Comparison of ENCODE assay signal across 10 cellular contexts in genomic region chr6:32046450-32047083, GRCh38. TPM values are rescaled to one million over a fixed set of nuclear protein-coding genes. Genes with fewer than 3 reads are reported as not detected.
DNase-seq lines count a peak whose midpoint lies in the region; ATAC-seq and TF ChIP-seq lines count a peak whose summit lies in the region.
"Had no signal": no experiment of that assay in that cellular context is flagged by ENCODE, and none has a peak within 500 bp of the region (broad histone marks: within the 10 kb centered on the region; RNA-seq: fewer than 3 reads in every experiment).

No MANE protein-coding gene starts in this region.

- H3K27ac ChIP-seq in lung (ENCODE audit: low read depth in 1 of 2, low read length in 1 of 2): peak overlapping the region; percentile 4
- H3K27ac ChIP-seq: cardiac muscle cell had no signal

- peak; percentile 37 for ATAC-seq in Right ventricle myocardium inferior
- no peak for ATAC-seq in lung (ENCODE audit: insufficient read depth, low FRiP score)
- ATAC-seq in GM21576 (IDR thresholded peaks at IDR 0.05; ENCODE audit: unreplicated experiment): no peak
- ATAC-seq in GM21786 (IDR thresholded peaks at IDR 0.05; ENCODE audit: unreplicated experiment): no peak

- no peaks in the 10 kb centered on the region for H3K27me3 ChIP-seq in lung (ENCODE audit: control insufficient read depth, insufficient read depth)
- H3K27me3 ChIP-seq: cardiac muscle cell had no signal

- DNase-seq in Right ventricle myocardium inferior (ENCODE audit: missing footprints) (peak; percentile 75), cardiac septum (ENCODE audit: low spot score) (no peak), chondrocyte (ENCODE audit: low spot score) (peak; percentile 88), lung (ENCODE audit: low spot score) (no peak), NCI-H2107 (lab: John Stamatoyannopoulos, UW) (no peak)
- no peak for DNase-seq in activated CD4-positive, alpha-beta T cell treated with anti-CD3 and anti-CD28 coated beads, Interleukin-2, amount 50 U/mL, for 1 hour
- DNase-seq: CD4-positive, alpha-beta T cell had no signal

- peaks cover 9% of the 10 kb centered on the region for H3K27me3 Mint-ChIP-seq in chondrocyte (ENCODE audit: low read depth)
- H3K27me3 Mint-ChIP-seq: CD4-positive, alpha-beta T cell had no signal

- H3K9me3 Mint-ChIP-seq in chondrocyte (ENCODE audit: low read depth): no peaks in the 10 kb centered on the region
- H3K9me3 Mint-ChIP-seq: CD4-positive, alpha-beta T cell had no signal

- peak; percentile 52 for TF ChIP-seq CTCF in chondrocyte (IDR thresholded peaks at IDR 0.05)
- TF ChIP-seq CTCF in lung (IDR thresholded peaks at IDR 0.05; ENCODE audit: control extremely low read depth, extremely low read depth): no peak

- intact Hi-C loops in Right ventricle myocardium inferior (cut with DNase I): no loop called here
- intact Hi-C loops in cardiac septum (cut with DNase I): loop anchor here (2.0 kb wide), 1 partner anchor 62 kb away; the partner anchor contains the start of gene TNXB

- no peaks in the 10 kb centered on the region for H3K9me3 ChIP-seq in lung (ENCODE audit: control insufficient read depth in 2 of 2, insufficient read depth in 1 of 2, low read length in 1 of 2)

- no peaks in the 10 kb centered on the region for H3K36me3 Mint-ChIP-seq in chondrocyte (ENCODE audit: low read depth)

- 47 to 60% methylated on average over 13 to 14 of the region's 14 CpGs for WGBS in lung, 2 donors

- H3K4me1 ChIP-seq in lung (ENCODE audit: control insufficient read depth in 2 of 2, insufficient read depth in 2 of 2, low read length in 2 of 2): no peaks in the 10 kb centered on the region

- H3K4me1 Mint-ChIP-seq in chondrocyte (ENCODE audit: low read depth): peaks cover 17% of the 10 kb centered on the region

- H3K4me3 ChIP-seq in lung: no peak overlapping the region
- H3K4me3 ChIP-seq: cardiac muscle cell had no signal

- peak overlapping the region; percentile 36 for H3K27ac Mint-ChIP-seq in chondrocyte (ENCODE audit: unreplicated experiment)
- H3K27ac Mint-ChIP-seq: CD4-positive, alpha-beta T cell had no signal

- peaks cover 0 to 9% of the 10 kb centered on the region in 2 donors for H3K36me3 ChIP-seq in lung (ENCODE audit: control insufficient read depth in 2 of 2, insufficient read depth in 2 of 2, low read length in 2 of 2)
- H3K36me3 ChIP-seq: cardiac muscle cell had no signal

- H3K4me3 Mint-ChIP-seq in chondrocyte (ENCODE audit: unreplicated experiment): no peak overlapping the region
- H3K4me3 Mint-ChIP-seq: CD4-positive, alpha-beta T cell had no signal

RNA-seq across cellular contexts. Expression of gene CYP21A2, which starts 8.4 kb away (rescaled TPM):
- total RNA-seq in Right ventricle myocardium inferior (0.30 TPM), cardiac septum (2.0 TPM), chondrocyte (0.30 to 0.68 TPM (median 0.41 TPM) in 3 replicates), lung (1 to 10 TPM in 1 of 2 donors, under 1 TPM in 1; 0.43 to 1.5 TPM)
- polyA plus RNA-seq in lung: 1 to 10 TPM in 1 of 2 donors, under 1 TPM in 1; 0.48 to 1.9 TPM

RNA-seq across cellular contexts. Expression of gene C4B, which starts 32.0 kb away (rescaled TPM):
- total RNA-seq in Right ventricle myocardium inferior: 81.6 TPM
- 92.4 TPM for total RNA-seq in cardiac septum
- 7.3 to 10.3 TPM (median 9.6 TPM) in 3 replicates for total RNA-seq in chondrocyte
- total RNA-seq in lung: 100 to 1,000 TPM; 168 to 170 TPM
- 100 to 1,000 TPM in 1 of 2 donors, 10 to 100 TPM in 1; 58.2 to 296 TPM for polyA plus RNA-seq in lung

Comparison
In these comparisons a context has a peak if more than half of its experiments do, and no peak if none do; other contexts are left out.
1. DNase-seq: peak in Right ventricle myocardium inferior (single experiment) and chondrocyte (single experiment); none in cardiac septum (single experiment), lung (single experiment), NCI-H2107 (single experiment) and activated CD4-positive, alpha-beta T cell treated with anti-CD3 and anti-CD28 coated beads, Interleukin-2, amount 50 U/mL, for 1 hour (single experiment).